ENCODE assay signal across 13 cellular contexts in genomic region chr10:21531164-21531563, GRCh38. TPM values are rescaled to one million over a fixed set of nuclear protein-coding genes. Genes with fewer than 3 reads are reported as not detected.
DNase-seq lines count a peak whose midpoint lies in the region; ATAC-seq and TF ChIP-seq lines count a peak whose summit lies in the region.
"Had no signal": no experiment of that assay in that cellular context is flagged by ENCODE, and none has a peak within 500 bp of the region (broad histone marks: within the 10 kb centered on the region; RNA-seq: fewer than 3 reads in every experiment).

No MANE protein-coding gene starts in this region.

- DNase-seq in A172 (ENCODE audit: low spot score) = peak; percentile 28
- DNase-seq in GM23248 = peak; percentile 68
- DNase-seq in SJCRH30 = peak in 1 of 2 experiments; percentile 30
- DNase-seq in inferior parietal cortex (ENCODE audit: extremely low spot score) = peak; percentile 22
- no peak for DNase-seq in stimulated activated effector memory CD8-positive, alpha-beta T cell treated with anti-CD3 and anti-CD28 coated beads, Interleukin-12 subunit alpha, Interleukin-12 subunit beta, amount 100 ng/mL, for 72 hours (ENCODE audit: low spot score in 2 of 2)
- DNase-seq in ovary = no peak
- DNase-seq in NCI-H2196 treated with DMSO at 0.1 percent for 48 hours (lab: John Stamatoyannopoulos, UW; ENCODE audit: unreplicated experiment) = no peak
- no peak for DNase-seq in UCSD-AML1 (lab: John Stamatoyannopoulos, UW; ENCODE audit: unreplicated experiment)
- DNase-seq: activated B cell treated with CpG ODN at 0.5 μM for 24 hours, NCI-H1417 treated with DMSO at 0.1 percent for 48 hours, thyroid gland had no signal

- H3K4me3 Mint-ChIP-seq in stimulated activated effector memory CD8-positive, alpha-beta T cell treated with anti-CD3 and anti-CD28 coated beads, Interleukin-12 subunit alpha, Interleukin-12 subunit beta, amount 100 ng/mL, for 72 hours = no peak overlapping the region
- H3K4me3 Mint-ChIP-seq: activated B cell treated with CpG ODN at 0.5 μM for 24 hours had no signal

- 52 to 63% methylated on average over 1 of the region's 1 CpG for WGBS in GM23248 (ENCODE audit: low coverage in 1 of 2, low lambda C conversion rate in 2 of 2, missing lambda C conversion rate in 2 of 2), 2 experiments
- 79 to 85% (median 81%) methylated on average over 1 of the region's 1 CpG for WGBS in ovary, 3 donors

- H3K27me3 ChIP-seq in GM23248 (replicated peaks; ENCODE audit: insufficient read depth) (no peaks in the 10 kb centered on the region), SJCRH30 (no peaks in the 10 kb centered on the region), ovary (no peaks in the 10 kb centered on the region)
- H3K27me3 ChIP-seq: thyroid gland had no signal

- no peaks in the 10 kb centered on the region for H4K20me1 ChIP-seq in GM23248 (ENCODE audit: insufficient read depth)

- intact Hi-C loops in ovary (cut with DNase I) = loop anchor here in 1 of 4 donors (5.0 kb wide), 1 partner anchor 34 kb away; no protein-coding TSS in a partner anchor

- H3F3A ChIP-seq in GM23248 (ENCODE audit: insufficient read depth) = peaks cover 33% of the 10 kb centered on the region

- no peak overlapping the region for H3K4me2 ChIP-seq in GM23248 (ENCODE audit: unreplicated experiment)

- no peaks in the 10 kb centered on the region for H3K9me3 Mint-ChIP-seq in stimulated activated effector memory CD8-positive, alpha-beta T cell treated with anti-CD3 and anti-CD28 coated beads, Interleukin-12 subunit alpha, Interleukin-12 subunit beta, amount 100 ng/mL, for 72 hours
- H3K9me3 Mint-ChIP-seq: activated B cell treated with CpG ODN at 0.5 μM for 24 hours had no signal

- H3K36me3 Mint-ChIP-seq in stimulated activated effector memory CD8-positive, alpha-beta T cell treated with anti-CD3 and anti-CD28 coated beads, Interleukin-12 subunit alpha, Interleukin-12 subunit beta, amount 100 ng/mL, for 72 hours = peaks cover 8% of the 10 kb centered on the region

- ATAC-seq in stimulated activated effector memory CD8-positive, alpha-beta T cell treated with anti-CD3 and anti-CD28 coated beads, Interleukin-12 subunit alpha, Interleukin-12 subunit beta, amount 100 ng/mL, for 72 hours = no peak

- TF ChIP-seq POLR2A in ovary (IDR thresholded peaks at IDR 0.05) = no peak

- no peak overlapping the region for H2AFZ ChIP-seq in GM23248

- H3K9me3 ChIP-seq in GM23248 (ENCODE audit: low read depth) (no peaks in the 10 kb centered on the region), SJCRH30 (replicated peaks) (no peaks in the 10 kb centered on the region), ovary (no peaks in the 10 kb centered on the region)
- H3K9me3 ChIP-seq: thyroid gland had no signal

- no peaks in the 10 kb centered on the region for H3K36me3 ChIP-seq in GM23248 (ENCODE audit: low read depth)
- H3K36me3 ChIP-seq in SJCRH30 = no peaks in the 10 kb centered on the region; the same call in 1 of the 2 replicates
- no peaks in the 10 kb centered on the region for H3K36me3 ChIP-seq in ovary
- H3K36me3 ChIP-seq: thyroid gland had no signal

- in situ Hi-C loops in GM23248 (cut with MboI) = loop anchor here (25.0 kb wide), 1 partner anchor 406 kb away; no protein-coding TSS in a partner anchor

- no peak overlapping the region for H3K27ac Mint-ChIP-seq in stimulated activated effector memory CD8-positive, alpha-beta T cell treated with anti-CD3 and anti-CD28 coated beads, Interleukin-12 subunit alpha, Interleukin-12 subunit beta, amount 100 ng/mL, for 72 hours
- H3K27ac Mint-ChIP-seq: activated B cell treated with CpG ODN at 0.5 μM for 24 hours, progenitor cell of endocrine pancreas had no signal

- no peak overlapping the region for H3K27ac ChIP-seq in GM23248
- H3K27ac ChIP-seq in SJCRH30 = peak overlapping the region; percentile 25; the same call in 1 of the 2 replicates
- peak overlapping the region in 1 of 2 donors; percentile 90 for H3K27ac ChIP-seq in ovary

- TF ChIP-seq CTCF in ovary (IDR thresholded peaks at IDR 0.05) = no peak

- no peaks in the 10 kb centered on the region for H3K9me2 ChIP-seq in GM23248 (ENCODE audit: insufficient read depth)

- no peak for TF ChIP-seq EP300 in ovary (IDR thresholded peaks at IDR 0.05)

- peaks cover 16% of the 10 kb centered on the region for H3K4me1 ChIP-seq in GM23248 (ENCODE audit: insufficient read depth)
- peaks cover 23% of the 10 kb centered on the region for H3K4me1 ChIP-seq in SJCRH30
- H3K4me1 ChIP-seq in ovary (ENCODE audit: insufficient read depth) = peaks cover 3% of the 10 kb centered on the region

- H3K4me3 ChIP-seq in GM23248 (no peak overlapping the region), SJCRH30 (no peak overlapping the region), ovary (no peak overlapping the region)
- H3K4me3 ChIP-seq: thyroid gland had no signal

- H3K4me1 Mint-ChIP-seq in stimulated activated effector memory CD8-positive, alpha-beta T cell treated with anti-CD3 and anti-CD28 coated beads, Interleukin-12 subunit alpha, Interleukin-12 subunit beta, amount 100 ng/mL, for 72 hours = peaks cover 23% of the 10 kb centered on the region

- H3K9ac ChIP-seq in GM23248 = no peak overlapping the region

- peaks cover 10% of the 10 kb centered on the region for H3K79me2 ChIP-seq in GM23248 (ENCODE audit: insufficient read depth)

RNA-seq across cellular contexts. Expression of gene MLLT10, which starts 2.9 kb away (rescaled TPM):
- 22.7 and 26.0 TPM in 2 replicates for total RNA-seq in A172 (2014; rRNA removed; shearing (Covaris generic))
- 16.1 and 19.8 TPM in 2 replicates for total RNA-seq in GM23248 (2014; rRNA removed; shearing (Covaris generic))
- polyA plus RNA-seq in GM23248 (2016; fragmentation: Nextera tagmentation; extraction: Ambion mirVana) (8.9 and 10.1 TPM in 2 replicates), ovary (10 to 100 TPM; 23.6 to 27.4 TPM)
- total RNA-seq in SJCRH30 (2014; rRNA removed; shearing (Covaris generic)) = 34.1 and 39.3 TPM in 2 replicates
- total RNA-seq in ovary = 10 to 100 TPM; 32.3 to 55.1 (median 43.7) TPM

RNA-seq across cellular contexts. Expression of gene SKIDA1, which starts 5.7 kb away (rescaled TPM):
- 0.53 and 2.4 TPM in 2 replicates for total RNA-seq in A172 (2014; rRNA removed; shearing (Covaris generic))
- not detected in 2 replicates for total RNA-seq in GM23248 (2014; rRNA removed; shearing (Covaris generic))
- polyA plus RNA-seq in GM23248 (2016; fragmentation: Nextera tagmentation; extraction: Ambion mirVana) (0.18 and 0.80 TPM in 2 replicates), ovary (1 to 10 TPM; 1.1 to 1.7 TPM)
- 1.4 and 1.8 TPM in 2 replicates for total RNA-seq in SJCRH30 (2014; rRNA removed; shearing (Covaris generic))
- total RNA-seq in ovary = 1 to 10 TPM; 1.1 to 4.2 (median 3.4) TPM
- total RNA-seq: OCI-LY7 had no signal

Comparison
In these comparisons a context has a peak if more than half of its experiments do, and no peak if none do; other contexts are left out.
1. DNase-seq: peak in A172 (single experiment), GM23248 (single experiment) and inferior parietal cortex (single experiment); none in stimulated activated effector memory CD8-positive, alpha-beta T cell treated with anti-CD3 and anti-CD28 coated beads, Interleukin-12 subunit alpha, Interleukin-12 subunit beta, amount 100 ng/mL, for 72 hours (0 of 2), ovary (0 of 5), NCI-H2196 treated with DMSO at 0.1 percent for 48 hours (single experiment) and UCSD-AML1 (single experiment).